1 cellular context compared by ENCODE assay signal in the genomic region with DNA sequence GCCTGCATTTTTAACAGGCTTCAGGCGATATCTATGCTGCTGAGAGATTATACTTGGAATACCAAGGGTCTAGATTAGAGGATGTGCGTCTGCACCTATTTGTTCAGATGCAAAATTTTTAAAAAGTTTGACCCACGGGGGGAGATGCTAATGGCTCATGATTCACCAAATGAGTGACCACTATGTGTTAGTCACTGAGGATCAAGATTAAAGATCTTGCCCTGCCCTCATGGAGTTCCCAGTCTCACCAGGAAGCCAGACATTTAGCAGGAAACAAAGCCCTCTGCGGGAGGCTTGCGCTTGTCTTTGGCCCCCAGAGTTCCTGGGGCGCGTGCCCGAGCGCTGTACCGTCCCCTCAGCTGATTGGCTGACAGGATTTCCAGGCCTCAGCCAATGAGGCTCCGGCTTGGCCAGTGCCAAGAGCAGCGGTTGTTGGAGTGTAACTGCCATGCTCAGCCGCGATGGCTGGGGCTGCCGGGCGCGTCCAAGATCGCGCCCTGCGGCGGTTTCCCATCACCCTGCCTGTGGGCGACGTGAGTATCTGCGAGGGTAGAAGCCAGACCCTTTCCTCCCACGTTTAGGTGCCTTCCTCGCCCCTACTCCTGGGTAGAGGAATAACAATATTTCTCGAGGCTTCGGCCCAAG.
A peak's percentile ranks its signal among the peaks of the same experiment; 100 is the strongest.
TF ChIP-seq lines count a peak whose summit lies in the region.

No MANE protein-coding gene starts in this region.

TF ChIP-seq in HepG2, 621 proteins besides CTCF, POLR2A, EP300 and RAD21:
- TF ChIP-seq ZNF12 (CRISPR knock-in tag; IDR thresholded peaks at IDR 0.05) (no peak), TCF7L2 (IDR thresholded peaks at IDR 0.05; ENCODE audit: low read depth, low read length) (no peak)
- TF ChIP-seq, protein P1, sequence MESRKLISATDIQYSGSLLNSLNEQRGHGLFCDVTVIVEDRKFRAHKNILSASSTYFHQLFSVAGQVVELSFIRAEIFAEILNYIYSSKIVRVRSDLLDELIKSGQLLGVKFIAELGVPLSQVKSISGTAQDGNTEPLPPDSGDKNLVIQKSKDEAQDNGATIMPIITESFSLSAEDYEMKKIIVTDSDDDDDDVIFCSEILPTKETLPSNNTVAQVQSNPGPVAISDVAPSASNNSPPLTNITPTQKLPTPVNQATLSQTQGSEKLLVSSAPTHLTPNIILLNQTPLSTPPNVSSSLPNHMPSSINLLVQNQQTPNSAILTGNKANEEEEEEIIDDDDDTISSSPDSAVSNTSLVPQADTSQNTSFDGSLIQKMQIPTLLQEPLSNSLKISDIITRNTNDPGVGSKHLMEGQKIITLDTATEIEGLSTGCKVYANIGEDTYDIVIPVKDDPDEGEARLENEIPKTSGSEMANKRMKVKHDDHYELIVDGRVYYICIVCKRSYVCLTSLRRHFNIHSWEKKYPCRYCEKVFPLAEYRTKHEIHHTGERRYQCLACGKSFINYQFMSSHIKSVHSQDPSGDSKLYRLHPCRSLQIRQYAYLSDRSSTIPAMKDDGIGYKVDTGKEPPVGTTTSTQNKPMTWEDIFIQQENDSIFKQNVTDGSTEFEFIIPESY (CRISPR knock-in tag; IDR thresholded peaks at IDR 0.05), result peak; percentile 75
- TF ChIP-seq, protein P2, sequence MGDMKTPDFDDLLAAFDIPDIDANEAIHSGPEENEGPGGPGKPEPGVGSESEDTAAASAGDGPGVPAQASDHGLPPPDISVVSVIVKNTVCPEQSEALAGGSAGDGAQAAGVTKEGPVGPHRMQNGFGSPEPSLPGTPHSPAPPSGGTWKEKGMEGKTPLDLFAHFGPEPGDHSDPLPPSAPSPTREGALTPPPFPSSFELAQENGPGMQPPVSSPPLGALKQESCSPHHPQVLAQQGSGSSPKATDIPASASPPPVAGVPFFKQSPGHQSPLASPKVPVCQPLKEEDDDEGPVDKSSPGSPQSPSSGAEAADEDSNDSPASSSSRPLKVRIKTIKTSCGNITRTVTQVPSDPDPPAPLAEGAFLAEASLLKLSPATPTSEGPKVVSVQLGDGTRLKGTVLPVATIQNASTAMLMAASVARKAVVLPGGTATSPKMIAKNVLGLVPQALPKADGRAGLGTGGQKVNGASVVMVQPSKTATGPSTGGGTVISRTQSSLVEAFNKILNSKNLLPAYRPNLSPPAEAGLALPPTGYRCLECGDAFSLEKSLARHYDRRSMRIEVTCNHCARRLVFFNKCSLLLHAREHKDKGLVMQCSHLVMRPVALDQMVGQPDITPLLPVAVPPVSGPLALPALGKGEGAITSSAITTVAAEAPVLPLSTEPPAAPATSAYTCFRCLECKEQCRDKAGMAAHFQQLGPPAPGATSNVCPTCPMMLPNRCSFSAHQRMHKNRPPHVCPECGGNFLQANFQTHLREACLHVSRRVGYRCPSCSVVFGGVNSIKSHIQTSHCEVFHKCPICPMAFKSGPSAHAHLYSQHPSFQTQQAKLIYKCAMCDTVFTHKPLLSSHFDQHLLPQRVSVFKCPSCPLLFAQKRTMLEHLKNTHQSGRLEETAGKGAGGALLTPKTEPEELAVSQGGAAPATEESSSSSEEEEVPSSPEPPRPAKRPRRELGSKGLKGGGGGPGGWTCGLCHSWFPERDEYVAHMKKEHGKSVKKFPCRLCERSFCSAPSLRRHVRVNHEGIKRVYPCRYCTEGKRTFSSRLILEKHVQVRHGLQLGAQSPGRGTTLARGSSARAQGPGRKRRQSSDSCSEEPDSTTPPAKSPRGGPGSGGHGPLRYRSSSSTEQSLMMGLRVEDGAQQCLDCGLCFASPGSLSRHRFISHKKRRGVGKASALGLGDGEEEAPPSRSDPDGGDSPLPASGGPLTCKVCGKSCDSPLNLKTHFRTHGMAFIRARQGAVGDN (CRISPR knock-in tag; IDR thresholded peaks at IDR 0.05), result 0 out of 2 replicates have a peak, but pooled peaks have one; percentile 9
